ENCODE assay signal across 8 cellular contexts in the genomic region with DNA sequence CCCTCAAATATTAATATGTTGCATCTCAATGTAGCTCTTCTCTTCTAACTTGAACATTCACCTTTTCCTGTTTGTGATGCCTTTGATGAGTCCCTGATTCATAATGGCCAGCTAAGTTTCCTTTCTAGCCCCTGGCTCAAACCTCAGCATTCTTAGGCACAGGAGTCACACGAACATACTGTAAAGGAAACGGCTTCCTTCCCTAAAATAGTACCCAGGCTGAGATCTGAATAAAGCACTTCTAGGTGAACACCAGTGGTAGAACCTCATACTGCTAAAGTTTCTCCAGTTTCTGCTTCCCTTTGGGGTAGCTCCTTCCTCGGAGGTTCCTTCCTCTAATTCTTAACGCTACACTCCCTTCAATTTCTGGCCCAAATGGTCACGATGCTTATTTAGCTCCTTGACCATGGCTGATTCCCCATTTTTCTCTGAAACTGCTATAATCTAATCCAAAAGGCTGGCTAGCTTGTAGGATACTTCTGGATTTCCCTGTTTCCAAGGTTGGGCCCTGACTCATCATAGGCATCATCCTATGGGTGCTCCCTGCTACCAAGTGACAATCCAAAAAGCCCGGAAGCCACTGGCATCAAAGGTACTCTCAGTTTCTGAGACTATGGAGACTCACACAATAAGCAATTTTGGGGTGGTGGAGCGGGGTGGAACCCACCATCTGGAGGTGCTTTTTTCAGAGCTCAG. TPM values are rescaled to one million over a fixed set of nuclear protein-coding genes. Genes with fewer than 3 reads are reported as not detected.
DNase-seq lines count a peak whose midpoint lies in the region; ATAC-seq and TF ChIP-seq lines count a peak whose summit lies in the region.

No MANE protein-coding gene starts in this region.

- H3K27ac ChIP-seq in right atrium auricular region (peak overlapping the region; percentile 22 to 37), upper lobe of right lung (peak overlapping the region; percentile 24)

- no peaks in the 10 kb centered on the region for H3K9me3 Mint-ChIP-seq in activated CD8-positive, alpha-beta T cell treated with anti-CD3 and anti-CD28 coated beads, Interleukin-2, amount 10 ng/mL, durations not matched to agents 7 days and 5 days (ENCODE audit: insufficient read depth)
- no peaks in the 10 kb centered on the region for H3K9me3 Mint-ChIP-seq in immature natural killer cell

- intact Hi-C loops in cardiac septum (cut with DNase I), result loop anchor here (10.0 kb wide), 1 partner anchor 679 kb away; a partner anchor contains a TSS
- intact Hi-C loops in upper lobe of right lung (cut with DNase I), result no loop called here
- intact Hi-C loops in sciatic nerve (cut with DNase I), result no loop called here

- no peak for DNase-seq in right atrium auricular region (ENCODE audit: low spot score)
- DNase-seq in cardiac septum (ENCODE audit: low spot score), result no peak
- DNase-seq in activated CD8-positive, alpha-beta T cell treated with anti-CD3 and anti-CD28 coated beads, Interleukin-2, amount 10 ng/mL, durations not matched to agents 7 days and 5 days, result no peak
- no peak for DNase-seq in immature natural killer cell
- no peak for DNase-seq in upper lobe of right lung
- DNase-seq in HUDEP-2 (lab: John Stamatoyannopoulos, UW; ENCODE audit: unreplicated experiment in 76 of 76), result no peak
- DNase-seq in sciatic nerve (ENCODE audit: low spot score), result no peak

- peak overlapping the region; percentile 30 for H3K27ac Mint-ChIP-seq in activated CD8-positive, alpha-beta T cell treated with anti-CD3 and anti-CD28 coated beads, Interleukin-2, amount 10 ng/mL, durations not matched to agents 7 days and 5 days
- H3K27ac Mint-ChIP-seq in immature natural killer cell, result peak overlapping the region in 4 of 6 donors; percentile 4 to 25 (median 17)

- H3K27me3 Mint-ChIP-seq in activated CD8-positive, alpha-beta T cell treated with anti-CD3 and anti-CD28 coated beads, Interleukin-2, amount 10 ng/mL, durations not matched to agents 7 days and 5 days (ENCODE audit: low read depth), result no peaks in the 10 kb centered on the region
- peaks cover 8 to 18% (median 15%) of the 10 kb centered on the region in 3 donors for H3K27me3 Mint-ChIP-seq in immature natural killer cell (ENCODE audit: low read depth in 3 of 3)

- peak overlapping the region; percentile 42 for H3K4me3 Mint-ChIP-seq in activated CD8-positive, alpha-beta T cell treated with anti-CD3 and anti-CD28 coated beads, Interleukin-2, amount 10 ng/mL, durations not matched to agents 7 days and 5 days
- peak overlapping the region in 4 of 5 donors; percentile 42 to 100 (median 70) for H3K4me3 Mint-ChIP-seq in immature natural killer cell

- no peak for TF ChIP-seq CTCF in right atrium auricular region (IDR thresholded peaks at IDR 0.05)
- TF ChIP-seq CTCF in upper lobe of right lung (IDR thresholded peaks at IDR 0.05), result no peak

- POLR2A ChIA-PET in activated CD8-positive, alpha-beta T cell treated with anti-CD3 and anti-CD28 coated beads, Interleukin-2, amount 10 ng/mL, durations not matched to agents 7 days and 5 days (lab: Charles Lee), result no interaction called here

- no peak for ATAC-seq in activated CD8-positive, alpha-beta T cell treated with anti-CD3 and anti-CD28 coated beads, Interleukin-2, amount 10 ng/mL, durations not matched to agents 7 days and 5 days
- ATAC-seq in upper lobe of right lung (no peak), sciatic nerve (no peak), GM21526 (IDR thresholded peaks at IDR 0.05; ENCODE audit: low FRiP score, unreplicated experiment) (no peak)

- peaks cover 0 to 41% of the 10 kb centered on the region in 2 donors for H3K4me1 ChIP-seq in right atrium auricular region
- H3K4me1 ChIP-seq in upper lobe of right lung, result peaks cover 33% of the 10 kb centered on the region

- H3K4me1 Mint-ChIP-seq in activated CD8-positive, alpha-beta T cell treated with anti-CD3 and anti-CD28 coated beads, Interleukin-2, amount 10 ng/mL, durations not matched to agents 7 days and 5 days (ENCODE audit: low read depth), result peaks cover 35% of the 10 kb centered on the region
- peaks cover 36 to 60% of the 10 kb centered on the region in 2 donors for H3K4me1 Mint-ChIP-seq in immature natural killer cell

- CTCF ChIA-PET in activated CD8-positive, alpha-beta T cell treated with anti-CD3 and anti-CD28 coated beads, Interleukin-2, amount 10 ng/mL, durations not matched to agents 7 days and 5 days (lab: Charles Lee), result interaction anchor here (0.8 to 6.2 kb wide), 7 partner anchors 8 to 286 kb away, joined by 3 to 43 read pairs (median 4); no protein-coding TSS in a partner anchor

- no peaks in the 10 kb centered on the region for H3K9me3 ChIP-seq in right atrium auricular region
- no peaks in the 10 kb centered on the region for H3K9me3 ChIP-seq in upper lobe of right lung

- no peak overlapping the region for H3K4me3 ChIP-seq in right atrium auricular region
- H3K4me3 ChIP-seq in upper lobe of right lung, result no peak overlapping the region

- H3K36me3 Mint-ChIP-seq in activated CD8-positive, alpha-beta T cell treated with anti-CD3 and anti-CD28 coated beads, Interleukin-2, amount 10 ng/mL, durations not matched to agents 7 days and 5 days (ENCODE audit: low read depth), result peaks cover 48% of the 10 kb centered on the region
- peaks cover 15 to 26% (median 21%) of the 10 kb centered on the region in 3 donors for H3K36me3 Mint-ChIP-seq in immature natural killer cell

- H3K36me3 ChIP-seq in right atrium auricular region (peaks cover 37% of the 10 kb centered on the region), upper lobe of right lung (peaks cover 43% of the 10 kb centered on the region)

- H3K27me3 ChIP-seq in right atrium auricular region (no peaks in the 10 kb centered on the region), upper lobe of right lung (no peaks in the 10 kb centered on the region)

RNA-seq across cellular contexts. Expression of a gene that starts 2.4 kb away (rescaled TPM):
- total RNA-seq in right atrium auricular region, result 100 to 1,000 TPM in 1 of 2 donors, 10 to 100 TPM in 1; 67.8 to 110 TPM
- total RNA-seq in cardiac septum, result 85.6 TPM
- 10 to 100 TPM; 24.9 to 25.3 TPM for total RNA-seq in activated CD8-positive, alpha-beta T cell treated with anti-CD3 and anti-CD28 coated beads, Interleukin-2, amount 10 ng/mL, durations not matched to agents 7 days and 5 days
- polyA plus RNA-seq in immature natural killer cell, result 10 to 100 TPM; 43.6 to 64.4 (median 58.4) TPM
- 58.1 TPM for total RNA-seq in upper lobe of right lung
- 39.1 TPM for total RNA-seq in sciatic nerve

RNA-seq across cellular contexts. Expression of a gene that starts 2.5 kb away (rescaled TPM):
- total RNA-seq in right atrium auricular region (10 to 100 TPM; 16.1 to 27.8 TPM), cardiac septum (32.1 TPM), upper lobe of right lung (22.1 TPM), sciatic nerve (31.3 TPM)
- 10 to 100 TPM; 26.5 to 27.7 TPM for total RNA-seq in activated CD8-positive, alpha-beta T cell treated with anti-CD3 and anti-CD28 coated beads, Interleukin-2, amount 10 ng/mL, durations not matched to agents 7 days and 5 days
- polyA plus RNA-seq in immature natural killer cell, result 10 to 100 TPM in 2 of 3 donors, 1 to 10 TPM in 1; 6.3 to 17.6 (median 10.8) TPM
